26 cellular contexts compared by ENCODE assay signal in the genomic region with DNA sequence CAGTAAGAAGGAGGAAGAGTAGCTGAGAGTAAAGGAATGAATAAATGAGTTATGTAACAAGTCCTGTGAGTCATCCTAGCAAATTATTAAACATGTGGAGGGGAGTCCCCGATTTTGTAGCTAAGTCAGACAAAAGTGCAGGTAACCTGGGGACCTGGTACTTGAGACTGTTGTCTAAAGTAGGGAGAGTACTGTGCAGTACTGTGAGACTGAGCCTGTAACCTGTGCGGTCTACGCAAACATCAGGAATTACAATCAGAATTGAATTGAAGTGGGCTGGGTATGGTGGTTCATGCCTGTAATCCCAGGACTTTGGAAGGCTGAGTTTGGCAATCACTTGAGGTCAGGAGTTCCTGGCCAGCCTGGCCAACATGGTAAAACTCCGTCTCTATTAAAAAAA. TPM values are rescaled to one million over a fixed set of nuclear protein-coding genes. Genes with fewer than 3 reads are reported as not detected.
DNase-seq lines count a peak whose midpoint lies in the region; ATAC-seq, FAIRE-seq and TF ChIP-seq lines count a peak whose summit lies in the region.
"Had no signal": no experiment of that assay in that cellular context is flagged by ENCODE, and none has a peak within 500 bp of the region (broad histone marks: within the 10 kb centered on the region; RNA-seq: fewer than 3 reads in every experiment).

No MANE protein-coding gene starts in this region.

- peak overlapping the region; percentile 6 for H3K27ac Mint-ChIP-seq in activated T-cell treated with anti-CD3 and anti-CD28 coated beads, Interleukin-2, amount 50 U/mL, for 72 hours
- H3K27ac Mint-ChIP-seq in stimulated activated effector memory CD8-positive, alpha-beta T cell treated with anti-CD3 and anti-CD28 coated beads, Interleukin-12 subunit alpha, Interleukin-12 subunit beta, amount 100 ng/mL, for 72 hours, result peak overlapping the region; percentile 41
- no peak overlapping the region for H3K27ac Mint-ChIP-seq in neural progenitor cell
- H3K27ac Mint-ChIP-seq: WTC11 had no signal

- peak; percentile 76 for FAIRE-seq in GM19239 (lab: Jason Lieb, UNC)

- no peak overlapping the region for H3K4me3 Mint-ChIP-seq in activated T-cell treated with anti-CD3 and anti-CD28 coated beads, Interleukin-2, amount 50 U/mL, for 72 hours
- no peak overlapping the region for H3K4me3 Mint-ChIP-seq in stimulated activated effector memory CD8-positive, alpha-beta T cell treated with anti-CD3 and anti-CD28 coated beads, Interleukin-12 subunit alpha, Interleukin-12 subunit beta, amount 100 ng/mL, for 72 hours
- H3K4me3 Mint-ChIP-seq in neural progenitor cell, result no peak overlapping the region
- H3K4me3 Mint-ChIP-seq: WTC11 had no signal

- no peak overlapping the region for H3K9ac ChIP-seq in neural progenitor cell

- H3F3A ChIP-seq in neural progenitor cell (ENCODE audit: low read depth), result no peaks in the 10 kb centered on the region

- H2AFZ ChIP-seq in hepatocyte (no peak overlapping the region), neural progenitor cell (replicated peaks) (no peak overlapping the region)

- H3K27me3 ChIP-seq in hepatocyte, result no peaks in the 10 kb centered on the region
- H3K27me3 ChIP-seq in neural progenitor cell, result no peaks in the 10 kb centered on the region

- H3K9me3 ChIP-seq in hepatocyte (ENCODE audit: low read depth) (no peaks in the 10 kb centered on the region), neural progenitor cell (ENCODE audit: low read depth) (no peaks in the 10 kb centered on the region)

- no peak for DNase-seq in activated T-cell treated with anti-CD3 and anti-CD28 coated beads, Interleukin-2, amount 50 U/mL, for 72 hours
- no peak for DNase-seq in activated T-cell treated with anti-CD3 and anti-CD28 coated beads for 4 hours
- no peak for DNase-seq in GM19239 (ENCODE audit: insufficient read length, low spot score)
- DNase-seq in hepatocyte (ENCODE audit: low spot score), result peak; percentile 17
- no peak for DNase-seq in stimulated activated effector memory CD8-positive, alpha-beta T cell treated with anti-CD3 and anti-CD28 coated beads, Interleukin-12 subunit alpha, Interleukin-12 subunit beta, amount 100 ng/mL, for 72 hours (ENCODE audit: low spot score in 2 of 2)
- no peak for DNase-seq in SHP77 (lab: John Stamatoyannopoulos, UW)
- no peak for DNase-seq in neural progenitor cell (ENCODE audit: low spot score)
- DNase-seq in globus pallidus (ENCODE audit: low spot score), result no peak
- DNase-seq: activated gamma-delta T cell treated with Interleukin-2 at 50 U/mL for 16 hours; anterior cingulate cortex; cerebellar nuclear complex; effector CD4-positive, alpha-beta T cell; KBM-7; MV-4-11; NCI-H187 treated with DMSO at 0.1 percent for 48 hours; NCI-H2227 treated with DMSO at 0.1 percent for 48 hours; PC-3; posterior cingulate gyrus; stimulated activated CD4-positive, alpha-beta T cell treated with anti-CD3 and anti-CD28 coated beads, Interleukin-2, amount 100 ng/mL, for 48 hours; substantia nigra; T-helper 2 cell had no signal

- H3K27ac ChIP-seq in hepatocyte, result no peak overlapping the region
- H3K27ac ChIP-seq in neural progenitor cell, result no peak overlapping the region
- H3K27ac ChIP-seq: SJSA1 had no signal

- H3K4me1 Mint-ChIP-seq in activated T-cell treated with anti-CD3 and anti-CD28 coated beads, Interleukin-2, amount 50 U/mL, for 72 hours (ENCODE audit: low read depth), result peaks cover 27% of the 10 kb centered on the region
- peaks cover 34% of the 10 kb centered on the region for H3K4me1 Mint-ChIP-seq in stimulated activated effector memory CD8-positive, alpha-beta T cell treated with anti-CD3 and anti-CD28 coated beads, Interleukin-12 subunit alpha, Interleukin-12 subunit beta, amount 100 ng/mL, for 72 hours
- no peaks in the 10 kb centered on the region for H3K4me1 Mint-ChIP-seq in neural progenitor cell
- H3K4me1 Mint-ChIP-seq: WTC11 had no signal

- no peak for TF ChIP-seq CTCF in hepatocyte (IDR thresholded peaks at IDR 0.05; ENCODE audit: poor library complexity)
- TF ChIP-seq CTCF in neural progenitor cell (IDR thresholded peaks at IDR 0.05), result no peak

- no peaks in the 10 kb centered on the region for H4K20me1 ChIP-seq in hepatocyte (ENCODE audit: insufficient read depth, poor library complexity, severe bottlenecking)
- no peaks in the 10 kb centered on the region for H4K20me1 ChIP-seq in neural progenitor cell (ENCODE audit: low read depth)

- H3K4me2 ChIP-seq in hepatocyte (no peak overlapping the region), neural progenitor cell (no peak overlapping the region)

- no peak overlapping the region for H3K4me3 ChIP-seq in hepatocyte
- H3K4me3 ChIP-seq in neural progenitor cell, result no peak overlapping the region
- H3K4me3 ChIP-seq: SJSA1 had no signal

- peaks cover 40 to 65% of the 10 kb centered on the region in 2 donors for H3K36me3 Mint-ChIP-seq in activated T-cell treated with anti-CD3 and anti-CD28 coated beads, Interleukin-2, amount 50 U/mL, for 72 hours (ENCODE audit: insufficient read depth in 2 of 2)
- H3K36me3 Mint-ChIP-seq in stimulated activated effector memory CD8-positive, alpha-beta T cell treated with anti-CD3 and anti-CD28 coated beads, Interleukin-12 subunit alpha, Interleukin-12 subunit beta, amount 100 ng/mL, for 72 hours, result peaks cover 96% of the 10 kb centered on the region
- H3K36me3 Mint-ChIP-seq in neural progenitor cell, result no peaks in the 10 kb centered on the region

- H3K9me3 Mint-ChIP-seq in activated T-cell treated with anti-CD3 and anti-CD28 coated beads, Interleukin-2, amount 50 U/mL, for 72 hours, result peaks cover 7 to 14% of the 10 kb centered on the region in 2 donors
- H3K9me3 Mint-ChIP-seq in stimulated activated effector memory CD8-positive, alpha-beta T cell treated with anti-CD3 and anti-CD28 coated beads, Interleukin-12 subunit alpha, Interleukin-12 subunit beta, amount 100 ng/mL, for 72 hours, result peaks cover 9% of the 10 kb centered on the region
- peaks cover 17% of the 10 kb centered on the region for H3K9me3 Mint-ChIP-seq in neural progenitor cell

- H3K79me2 ChIP-seq in hepatocyte (no peaks in the 10 kb centered on the region), neural progenitor cell (ENCODE audit: low read depth) (no peaks in the 10 kb centered on the region)

- no peaks in the 10 kb centered on the region for H3K9me2 ChIP-seq in hepatocyte (replicated peaks; ENCODE audit: insufficient read depth)

- 79% methylated on average over 4 of the region's 4 CpGs for WGBS in hepatocyte (ENCODE audit: low lambda C conversion rate, missing lambda C conversion rate)

- no peak for ATAC-seq in activated T-cell treated with anti-CD3 and anti-CD28 coated beads, Interleukin-2, amount 50 U/mL, for 72 hours (replicated peaks in 1 of 2)
- no peak for ATAC-seq in stimulated activated effector memory CD8-positive, alpha-beta T cell treated with anti-CD3 and anti-CD28 coated beads, Interleukin-12 subunit alpha, Interleukin-12 subunit beta, amount 100 ng/mL, for 72 hours
- ATAC-seq: PC-3, WTC11 had no signal

- H3K4me1 ChIP-seq in hepatocyte (ENCODE audit: insufficient read depth) (no peaks in the 10 kb centered on the region), neural progenitor cell (no peaks in the 10 kb centered on the region)
- H3K4me1 ChIP-seq: SJSA1 had no signal

- H3K27me3 Mint-ChIP-seq in activated T-cell treated with anti-CD3 and anti-CD28 coated beads, Interleukin-2, amount 50 U/mL, for 72 hours (ENCODE audit: low read depth), result no peaks in the 10 kb centered on the region
- peaks cover 6% of the 10 kb centered on the region for H3K27me3 Mint-ChIP-seq in neural progenitor cell (ENCODE audit: insufficient read depth, low read depth)

- H3K36me3 ChIP-seq in hepatocyte (replicated peaks; ENCODE audit: insufficient read depth, low read depth), result no peaks in the 10 kb centered on the region
- H3K36me3 ChIP-seq in neural progenitor cell, result no peaks in the 10 kb centered on the region
- H3K36me3 ChIP-seq: SJSA1 had no signal

RNA-seq across cellular contexts. Expression of a gene that starts 35.7 kb away (rescaled TPM):
- 10 to 100 TPM; 70.7 to 78.9 TPM for total RNA-seq in activated T-cell treated with anti-CD3 and anti-CD28 coated beads, Interleukin-2, amount 50 U/mL, for 72 hours
- total RNA-seq in hepatocyte (under 0.01 TPM in 1 of 2 replicates, not detected in the other), neural progenitor cell (ENCODE audit: low replicate concordance) (under 0.01 TPM in 1 of 2 replicates, not detected in the other)
- not detected in 2 replicates for polyA plus RNA-seq in hepatocyte
- total RNA-seq: fibroblast of lung, lung microvascular endothelial cell, PC-3, SJSA1 had no signal
- polyA plus RNA-seq: fibroblast of lung had no signal

RNA-seq across cellular contexts. Expression of a gene that starts 39.6 kb away (rescaled TPM):
- total RNA-seq in activated T-cell treated with anti-CD3 and anti-CD28 coated beads, Interleukin-2, amount 50 U/mL, for 72 hours, result under 1 TPM; 0.36 to 0.81 TPM
- total RNA-seq in hepatocyte (not detected in 2 replicates), neural progenitor cell (ENCODE audit: low replicate concordance) (not detected in 2 replicates)
- not detected in 2 replicates for polyA plus RNA-seq in hepatocyte
- total RNA-seq: fibroblast of lung, lung microvascular endothelial cell, PC-3, SJSA1, skeletal muscle tissue, WTC11 had no signal
- polyA plus RNA-seq: fibroblast of lung had no signal

Comparison
In these comparisons a context has a peak if more than half of its experiments do, and no peak if none do; other contexts are left out.
1. RNA of a gene that starts 35.7 kb away (total RNA-seq): 70.7 to 78.9 TPM in activated T-cell treated with anti-CD3 and anti-CD28 coated beads, Interleukin-2, amount 50 U/mL, for 72 hours; under 0.01 TPM in hepatocyte and under 0.01 TPM in neural progenitor cell; every median in the first group is over 10 times any median in the second.